Comparison of ENCODE assay signal across 9 cellular contexts in genomic region chr20:38298768-38299288, GRCh38.
A peak's percentile ranks its signal among the peaks of the same experiment; 100 is the strongest.
DNase-seq lines count a peak whose midpoint lies in the region; ATAC-seq and TF ChIP-seq lines count a peak whose summit lies in the region.
"Had no signal": no experiment of that assay in that cellular context is flagged by ENCODE, and none has a peak within 500 bp of the region (broad histone marks: within the 10 kb centered on the region; RNA-seq: fewer than 3 reads in every experiment).

No MANE protein-coding gene starts in this region.

- H3K4me3 ChIP-seq in AG10803 (ENCODE audit: low read length) (no peak overlapping the region), adipocyte (ENCODE audit: low read length) (no peak overlapping the region)

- DNase-seq in AG10803 (ENCODE audit: low read depth) = peak; percentile 69
- DNase-seq in adipocyte (ENCODE audit: low read depth) = peak; percentile 66
- DNase-seq in globus pallidus (ENCODE audit: low spot score) = peak; percentile 51
- DNase-seq in nucleus accumbens (lab: John Stamatoyannopoulos, UW) = peak in 40 of 56 donors; percentile 8 to 71 (median 41)
- DNase-seq in stimulated activated CD4-positive, alpha-beta T cell treated with anti-CD3 and anti-CD28 coated beads, Interleukin-2, amount 100 ng/mL, for 48 hours = no peak
- DNase-seq: T-helper 2 cell had no signal

- no peak for TF ChIP-seq CTCF in AG10803 (conservative IDR thresholded peaks at IDR 0.05; ENCODE audit: low read length)

- no peaks in the 10 kb centered on the region for H3K36me3 ChIP-seq in adipocyte (ENCODE audit: control insufficient read depth, insufficient read depth, low read length, severe bottlenecking)

- ATAC-seq in HG02852 (IDR thresholded peaks at IDR 0.05; ENCODE audit: unreplicated experiment) (no peak), HG03565 (IDR thresholded peaks at IDR 0.05; ENCODE audit: unreplicated experiment) (no peak), HG02884 (IDR thresholded peaks at IDR 0.05; ENCODE audit: unreplicated experiment) (no peak)

- H3K9me3 ChIP-seq in adipocyte (ENCODE audit: control insufficient read depth, low read length) = no peaks in the 10 kb centered on the region

- peaks cover 21% of the 10 kb centered on the region for H3K4me1 ChIP-seq in adipocyte (ENCODE audit: control insufficient read depth, insufficient read depth, low read length)

- H3K27me3 ChIP-seq in adipocyte (replicated peaks; ENCODE audit: control insufficient read depth, insufficient read depth, low read length) = no peaks in the 10 kb centered on the region

- H3K9ac ChIP-seq in adipocyte (ENCODE audit: low read length) = peak overlapping the region; percentile 77

Comparison
In these comparisons a context has a peak if more than half of its experiments do, and no peak if none do; other contexts are left out.
1. DNase-seq: peak in AG10803 (single experiment), adipocyte (single experiment), globus pallidus (single experiment) and nucleus accumbens (40 of 56); none in stimulated activated CD4-positive, alpha-beta T cell treated with anti-CD3 and anti-CD28 coated beads, Interleukin-2, amount 100 ng/mL, for 48 hours (0 of 2).